ENCODE assay signal across 1 cellular context in genomic region chr17:76138234-76138895, GRCh38.
A peak's percentile ranks its signal among the peaks of the same experiment; 100 is the strongest.
TF ChIP-seq lines count a peak whose summit lies in the region.

No MANE protein-coding gene starts in this region.

TF ChIP-seq in HepG2, 621 proteins besides CTCF, POLR2A, EP300 and RAD21 (continued from another document and continues in another):
- TF ChIP-seq ZNF350 (CRISPR knock-in tag; IDR thresholded peaks at IDR 0.05; ENCODE audit: borderline replicate concordance, low read depth) (peak; percentile 94; the same call in 1 of the 2 replicates), MTA3 (CRISPR knock-in tag; IDR thresholded peaks at IDR 0.05) (no peak), ZNF629 (CRISPR knock-in tag; conservative IDR thresholded peaks at IDR 0.05) (peak; percentile 10; the same call in 1 of the 2 replicates), ZFAT (CRISPR knock-in tag; conservative IDR thresholded peaks at IDR 0.05) (no peak), HNF1A (IDR thresholded peaks at IDR 0.05; ENCODE audit: low read depth) (peak; percentile 96), HNF1A (CRISPR knock-in tag; IDR thresholded peaks at IDR 0.05; ENCODE audit: borderline replicate concordance) (peak; percentile 99), ZNF615 (CRISPR knock-in tag; IDR thresholded peaks at IDR 0.05; ENCODE audit: borderline replicate concordance) (peak; percentile 68; the same call in 1 of the 2 replicates), PHF20 (CRISPR knock-in tag; IDR thresholded peaks at IDR 0.05) (no peak), GTF2F1 (IDR thresholded peaks at IDR 0.05; ENCODE audit: low read length) (no peak), NRL (CRISPR knock-in tag; IDR thresholded peaks at IDR 0.05; ENCODE audit: borderline replicate concordance) (peak; percentile 89), ZZZ3 (CRISPR knock-in tag; IDR thresholded peaks at IDR 0.05; ENCODE audit: borderline replicate concordance) (no peak; the same call in 1 of the 2 replicates), ZNF335 (CRISPR knock-in tag; IDR thresholded peaks at IDR 0.05) (peak; percentile 27; the same call in 1 of the 2 replicates), NFKBIZ (CRISPR knock-in tag; IDR thresholded peaks at IDR 0.05) (peak; percentile 68; the same call in 1 of the 2 replicates), ZNF616 (CRISPR knock-in tag; IDR thresholded peaks at IDR 0.05; ENCODE audit: low read depth) (0 out of 2 replicates have a peak, but pooled peaks have one; percentile 26), ZNF570 (CRISPR knock-in tag; IDR thresholded peaks at IDR 0.05; ENCODE audit: borderline replicate concordance) (no peak), ZBED4 (CRISPR knock-in tag; IDR thresholded peaks at IDR 0.05; ENCODE audit: borderline replicate concordance) (peak; percentile 35; the same call in 1 of the 2 replicates), WIZ (CRISPR knock-in tag; IDR thresholded peaks at IDR 0.05) (no peak), ZNF232 (CRISPR knock-in tag; IDR thresholded peaks at IDR 0.05; ENCODE audit: borderline replicate concordance) (peak; percentile 66; the same call in 1 of the 2 replicates), KDM5A (IDR thresholded peaks at IDR 0.05; ENCODE audit: borderline replicate concordance, low read length) (no peak), NAIF1 (CRISPR knock-in tag; IDR thresholded peaks at IDR 0.05; ENCODE audit: borderline replicate concordance) (no peak), HNF1B (CRISPR knock-in tag; IDR thresholded peaks at IDR 0.05) (peak; percentile 99), CHD2 (IDR thresholded peaks at IDR 0.05; ENCODE audit: low read depth, low read length) (peak; percentile 70; the same call in 1 of the 2 replicates), ZBTB33 (CRISPR knock-in tag; IDR thresholded peaks at IDR 0.05) (no peak), HNRNPH1 (optimal IDR thresholded peaks at IDR 0.05; ENCODE audit: low read depth, low read length) (no peak), HNRNPK (IDR thresholded peaks at IDR 0.05; ENCODE audit: low read depth, low read length, poor library complexity, severe bottlenecking) (peak; percentile 46), CBFB (CRISPR knock-in tag; IDR thresholded peaks at IDR 0.05) (peak; percentile 33; the same call in 1 of the 2 replicates), ZBTB26 (CRISPR knock-in tag; IDR thresholded peaks at IDR 0.05; ENCODE audit: borderline replicate concordance) (peak; percentile 41; the same call in 1 of the 2 replicates), ZFP91 (CRISPR knock-in tag; IDR thresholded peaks at IDR 0.05; ENCODE audit: borderline replicate concordance) (peak; percentile 88; the same call in 1 of the 2 replicates), ARID2 (CRISPR knock-in tag; IDR thresholded peaks at IDR 0.05; ENCODE audit: borderline replicate concordance) (no peak; the same call in 1 of the 2 replicates), ZNF672 (CRISPR knock-in tag; IDR thresholded peaks at IDR 0.05) (no peak), KLF6 (CRISPR knock-in tag; IDR thresholded peaks at IDR 0.05) (no peak), ZNF281 (CRISPR knock-in tag; IDR thresholded peaks at IDR 0.05; ENCODE audit: borderline replicate concordance) (peak; percentile 99), AHR (CRISPR knock-in tag; IDR thresholded peaks at IDR 0.05) (no peak; the same call in 1 of the 2 replicates), SALL2 (CRISPR knock-in tag; IDR thresholded peaks at IDR 0.05) (peak; percentile 98), HDAC2 (CRISPR knock-in tag; IDR thresholded peaks at IDR 0.05) (peak; percentile 84), STAT6 (CRISPR knock-in tag; IDR thresholded peaks at IDR 0.05; ENCODE audit: borderline replicate concordance) (no peak), ZBTB20 (CRISPR knock-in tag; IDR thresholded peaks at IDR 0.05; ENCODE audit: borderline replicate concordance, low read depth) (peak; percentile 64), SRSF1 (optimal IDR thresholded peaks at IDR 0.05; ENCODE audit: low read depth, low read length) (no peak), MAFK (conservative IDR thresholded peaks at IDR 0.05 in 1 of 2, IDR thresholded peaks at IDR 0.05 in 1 of 2; ENCODE audit: low read length in 2 of 2) (no peak), JUNB (CRISPR knock-in tag; IDR thresholded peaks at IDR 0.05; ENCODE audit: borderline replicate concordance) (no peak), ETV5 (CRISPR knock-in tag; IDR thresholded peaks at IDR 0.05; ENCODE audit: borderline replicate concordance) (peak; percentile 64; the same call in 1 of the 2 replicates)
